In genomic region chr19:18932216-18932841, GRCh38 we compare ENCODE assay signal across 8 cellular contexts. TPM values are rescaled to one million over a fixed set of nuclear protein-coding genes. Genes with fewer than 3 reads are reported as not detected.
DNase-seq lines count a peak whose midpoint lies in the region; ATAC-seq and TF ChIP-seq lines count a peak whose summit lies in the region.

No MANE protein-coding gene starts in this region.

- CTCF ChIA-PET in WTC11 (lab: Charles Lee): interaction anchor here (0.7 to 2.0 kb wide), 5 partner anchors 13 to 55 kb away, joined by 3 to 8 read pairs (median 4); partner anchors contain the start of genes COPE and DDX49

- peak; percentile 93 for ATAC-seq in WTC11

- H3K27ac Mint-ChIP-seq in WTC11: peak overlapping the region; percentile 97
- peak overlapping the region in 1 of 5 experiments; percentile 77 for H3K27ac Mint-ChIP-seq in brain
- peak overlapping the region in 1 of 6 donors; percentile 40 for H3K27ac Mint-ChIP-seq in immature natural killer cell

- DNase-seq in Ammon's horn (ENCODE audit: low spot score) (peak; percentile 74), HUDEP-2 (lab: John Stamatoyannopoulos, UW; ENCODE audit: unreplicated experiment in 76 of 76) (peak in 73 of 76 experiments; percentile 22 to 98 (median 86)), WTC11 (ENCODE audit: low spot score) (peak; percentile 99), immature natural killer cell (peak; percentile 57 to 60 (median 59)), DMS153 treated with DMSO at 0.1 percent for 48 hours (lab: John Stamatoyannopoulos, UW; ENCODE audit: unreplicated experiment) (no peak), GOT3 (lab: John Stamatoyannopoulos, UW) (no peak)
- peak; percentile 70 to 87 (median 73) for DNase-seq in stimulated activated CD4-positive, alpha-beta T cell treated with anti-CD3 and anti-CD28 coated beads, TNF-alpha, amount 100 ng/mL, for 24 hours (ENCODE audit: low read depth in 3 of 3)

- H3K4me1 Mint-ChIP-seq in WTC11 (peaks cover 12% of the 10 kb centered on the region), brain (no peaks in the 10 kb centered on the region), immature natural killer cell (peaks cover 5 to 9% of the 10 kb centered on the region in 2 donors)

- H3K9me3 Mint-ChIP-seq in WTC11 (no peaks in the 10 kb centered on the region), brain (no peaks in the 10 kb centered on the region), immature natural killer cell (no peaks in the 10 kb centered on the region)

- H3K27me3 Mint-ChIP-seq in WTC11 (ENCODE audit: low read depth): no peaks in the 10 kb centered on the region
- H3K27me3 Mint-ChIP-seq in brain: peaks cover 4% of the 10 kb centered on the region
- H3K27me3 Mint-ChIP-seq in immature natural killer cell (ENCODE audit: low read depth in 3 of 3): peaks cover 4 to 15% (median 8%) of the 10 kb centered on the region in 3 donors

- H3K4me3 Mint-ChIP-seq in WTC11 (peak overlapping the region; percentile 78), brain (peak overlapping the region in 3 of 5 experiments; percentile 69 to 80 (median 78)), immature natural killer cell (peak overlapping the region; percentile 62 to 83 (median 66))

- POLR2A ChIA-PET in WTC11 (lab: Charles Lee): interaction anchor here (1.2 to 1.3 kb wide), 2 partner anchors 12 to 13 kb away, joined by 5 to 9 read pairs; partner anchors contain the start of genes COPE and DDX49

- peaks cover 9% of the 10 kb centered on the region for H3K36me3 Mint-ChIP-seq in WTC11
- peaks cover 43% of the 10 kb centered on the region for H3K36me3 Mint-ChIP-seq in brain
- peaks cover 0 to under 1% (median 0%) of the 10 kb centered on the region in 3 donors for H3K36me3 Mint-ChIP-seq in immature natural killer cell

- no peak for TF ChIP-seq CTCF in WTC11 (IDR thresholded peaks at IDR 0.05)
- TF ChIP-seq CTCF in brain (conservative IDR thresholded peaks at IDR 0.05): no peak

TF ChIP-seq in WTC11, 78 proteins besides CTCF, POLR2A, EP300 and RAD21:
- TF ChIP-seq ZNF512 (CRISPR knock-in tag; IDR thresholded peaks at IDR 0.05; ENCODE audit: borderline replicate concordance) (no peak), SP1 (CRISPR knock-in tag; conservative IDR thresholded peaks at IDR 0.05) (peak; percentile 71), PRDM15 (CRISPR knock-in tag; IDR thresholded peaks at IDR 0.05) (peak; percentile 64)
- TF ChIP-seq, protein P1, sequence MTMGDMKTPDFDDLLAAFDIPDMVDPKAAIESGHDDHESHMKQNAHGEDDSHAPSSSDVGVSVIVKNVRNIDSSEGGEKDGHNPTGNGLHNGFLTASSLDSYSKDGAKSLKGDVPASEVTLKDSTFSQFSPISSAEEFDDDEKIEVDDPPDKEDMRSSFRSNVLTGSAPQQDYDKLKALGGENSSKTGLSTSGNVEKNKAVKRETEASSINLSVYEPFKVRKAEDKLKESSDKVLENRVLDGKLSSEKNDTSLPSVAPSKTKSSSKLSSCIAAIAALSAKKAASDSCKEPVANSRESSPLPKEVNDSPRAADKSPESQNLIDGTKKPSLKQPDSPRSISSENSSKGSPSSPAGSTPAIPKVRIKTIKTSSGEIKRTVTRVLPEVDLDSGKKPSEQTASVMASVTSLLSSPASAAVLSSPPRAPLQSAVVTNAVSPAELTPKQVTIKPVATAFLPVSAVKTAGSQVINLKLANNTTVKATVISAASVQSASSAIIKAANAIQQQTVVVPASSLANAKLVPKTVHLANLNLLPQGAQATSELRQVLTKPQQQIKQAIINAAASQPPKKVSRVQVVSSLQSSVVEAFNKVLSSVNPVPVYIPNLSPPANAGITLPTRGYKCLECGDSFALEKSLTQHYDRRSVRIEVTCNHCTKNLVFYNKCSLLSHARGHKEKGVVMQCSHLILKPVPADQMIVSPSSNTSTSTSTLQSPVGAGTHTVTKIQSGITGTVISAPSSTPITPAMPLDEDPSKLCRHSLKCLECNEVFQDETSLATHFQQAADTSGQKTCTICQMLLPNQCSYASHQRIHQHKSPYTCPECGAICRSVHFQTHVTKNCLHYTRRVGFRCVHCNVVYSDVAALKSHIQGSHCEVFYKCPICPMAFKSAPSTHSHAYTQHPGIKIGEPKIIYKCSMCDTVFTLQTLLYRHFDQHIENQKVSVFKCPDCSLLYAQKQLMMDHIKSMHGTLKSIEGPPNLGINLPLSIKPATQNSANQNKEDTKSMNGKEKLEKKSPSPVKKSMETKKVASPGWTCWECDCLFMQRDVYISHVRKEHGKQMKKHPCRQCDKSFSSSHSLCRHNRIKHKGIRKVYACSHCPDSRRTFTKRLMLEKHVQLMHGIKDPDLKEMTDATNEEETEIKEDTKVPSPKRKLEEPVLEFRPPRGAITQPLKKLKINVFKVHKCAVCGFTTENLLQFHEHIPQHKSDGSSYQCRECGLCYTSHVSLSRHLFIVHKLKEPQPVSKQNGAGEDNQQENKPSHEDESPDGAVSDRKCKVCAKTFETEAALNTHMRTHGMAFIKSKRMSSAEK (CRISPR knock-in tag; IDR thresholded peaks at IDR 0.05; ENCODE audit: borderline replicate concordance): no peak

RNA-seq across cellular contexts. Expression of gene HOMER3, which starts 8.7 kb away (rescaled TPM):
- 28.2 to 32.4 TPM (median 32.2 TPM) in 3 replicates for total RNA-seq in WTC11 (2021)
- polyA plus RNA-seq in brain (ENCODE audit: insufficient read depth, low read depth, low replicate concordance) (35.0 TPM), immature natural killer cell (under 1 TPM in 1 of 3 donors, not detected in 2; 0.47 TPM)

RNA-seq across cellular contexts. Expression of gene DDX49, which starts 12.8 kb away (rescaled TPM):
- total RNA-seq in WTC11 (2021): 30.1 to 47.9 TPM (median 36.4 TPM) in 3 replicates
- 76.8 TPM for polyA plus RNA-seq in brain (ENCODE audit: insufficient read depth, low read depth, low replicate concordance)
- polyA plus RNA-seq in immature natural killer cell: 10 to 100 TPM; 33.1 to 54.2 (median 48.9) TPM

RNA-seq across cellular contexts. Expression of gene COPE, which starts 13.1 kb away (rescaled TPM):
- 224 to 240 TPM (median 228 TPM) in 3 replicates for total RNA-seq in WTC11 (2021)
- 291 TPM for polyA plus RNA-seq in brain (ENCODE audit: insufficient read depth, low read depth, low replicate concordance)
- polyA plus RNA-seq in immature natural killer cell: 100 to 1,000 TPM; 378 to 407 (median 401) TPM

RNA-seq across cellular contexts. Expression of gene CERS1, which starts 36.4 kb away (rescaled TPM):
- total RNA-seq in WTC11 (2021): 14.7 to 24.5 TPM (median 22.6 TPM) in 3 replicates
- 104 TPM for polyA plus RNA-seq in brain (ENCODE audit: insufficient read depth, low read depth, low replicate concordance)
- not detected for polyA plus RNA-seq in immature natural killer cell

Comparison
In these comparisons a context has a peak if more than half of its experiments do, and no peak if none do; other contexts are left out.
1. DNase-seq: peak in Ammon's horn (single experiment), HUDEP-2 (73 of 76), WTC11 (single experiment), immature natural killer cell (3 of 3) and stimulated activated CD4-positive, alpha-beta T cell treated with anti-CD3 and anti-CD28 coated beads, TNF-alpha, amount 100 ng/mL, for 24 hours (3 of 3); none in DMS153 treated with DMSO at 0.1 percent for 48 hours (single experiment) and GOT3 (single experiment).
2. RNA of gene HOMER3, which starts 8.7 kb away (polyA plus RNA-seq): 35.0 TPM in brain (single experiment); 0.47 TPM in immature natural killer cell; every median in the first group is over 10 times any median in the second.
3. Peak in every context shown above with its lines, with median percentiles within 50 percentile points of each other: H3K4me3 Mint-ChIP-seq.